2 cellular contexts compared by ENCODE assay signal in genomic region chr22:44611880-44612496, GRCh38.
TF ChIP-seq lines count a peak whose summit lies in the region.

No MANE protein-coding gene starts in this region.

TF ChIP-seq in HepG2, 621 proteins besides CTCF, POLR2A, EP300 and RAD21:
- TF ChIP-seq POGK (CRISPR knock-in tag; conservative IDR thresholded peaks at IDR 0.05), result no peak
- no peak for TF ChIP-seq NCOR1 (IDR thresholded peaks at IDR 0.05; ENCODE audit: borderline replicate concordance, low read length)
- TF ChIP-seq PRDM10 (CRISPR knock-in tag; IDR thresholded peaks at IDR 0.05; ENCODE audit: low read depth), result no peak
- TF ChIP-seq ZNF562 (CRISPR knock-in tag; IDR thresholded peaks at IDR 0.05; ENCODE audit: borderline replicate concordance), result peak; percentile 83; the same call in 1 of the 2 replicates
- no peak for TF ChIP-seq TOPORS (CRISPR knock-in tag; IDR thresholded peaks at IDR 0.05)

TF ChIP-seq in K562, 482 proteins besides CTCF, POLR2A, EP300 and RAD21 (continued from another document):
- TF ChIP-seq ZNF280A (IDR thresholded peaks at IDR 0.05; ENCODE audit: low read depth, partially characterized antibody), result peak; percentile 85
- TF ChIP-seq CUX1 (CRISPR knock-in tag; IDR thresholded peaks at IDR 0.05), result no peak
- TF ChIP-seq TRIM28 (IDR thresholded peaks at IDR 0.05), result 0 out of 2 replicates have a peak, but pooled peaks have one; percentile 75
TF ChIP-seq in K562: peak in this region for 5.
